In genomic region chr17:73261952-73262675, GRCh38 we compare ENCODE assay signal across 1 cellular context.
A peak's percentile ranks its signal among the peaks of the same experiment; 100 is the strongest.
TF ChIP-seq lines count a peak whose summit lies in the region.

No MANE protein-coding gene starts in this region.

TF ChIP-seq in HepG2, 621 proteins besides CTCF, POLR2A, EP300 and RAD21 (continued from another document and continues in another):
- TF ChIP-seq ARID4A (CRISPR knock-in tag; IDR thresholded peaks at IDR 0.05; ENCODE audit: borderline replicate concordance) (peak; percentile 57; the same call in 1 of the 2 replicates), ZNF446 (CRISPR knock-in tag; IDR thresholded peaks at IDR 0.05) (0 out of 2 replicates have a peak, but pooled peaks have one; percentile 40), FIP1L1 (IDR thresholded peaks at IDR 0.05; ENCODE audit: borderline replicate concordance, insufficient read depth, low read depth, low read length) (peak; percentile 23; the same call in 1 of the 2 replicates), BORCS8-MEF2B (CRISPR knock-in tag; IDR thresholded peaks at IDR 0.05) (peak; percentile 94), ZNF224 (CRISPR knock-in tag; IDR thresholded peaks at IDR 0.05) (no peak), ZNF142 (CRISPR knock-in tag; IDR thresholded peaks at IDR 0.05) (peak; percentile 88), ZNF24 (IDR thresholded peaks at IDR 0.05) (no peak), ZNF557 (CRISPR knock-in tag; IDR thresholded peaks at IDR 0.05) (peak; percentile 84; the same call in 1 of the 2 replicates), ZNF225 (CRISPR knock-in tag; IDR thresholded peaks at IDR 0.05) (peak; percentile 53; the same call in 1 of the 2 replicates), KLF16 (CRISPR knock-in tag; IDR thresholded peaks at IDR 0.05) (no peak), ZSCAN12 (CRISPR knock-in tag; IDR thresholded peaks at IDR 0.05) (no peak), ZNF777 (CRISPR knock-in tag; IDR thresholded peaks at IDR 0.05) (no peak; the same call in 1 of the 2 replicates), DMTF1 (CRISPR knock-in tag; IDR thresholded peaks at IDR 0.05) (0 out of 2 replicates have a peak, but pooled peaks have one; percentile 61), MAFF (IDR thresholded peaks at IDR 0.05; ENCODE audit: low read depth, low read length) (peak; percentile 25; the same call in 1 of the 2 replicates), RFXAP (CRISPR knock-in tag; IDR thresholded peaks at IDR 0.05; ENCODE audit: borderline replicate concordance) (peak; percentile 44; the same call in 1 of the 2 replicates), ZNF672 (CRISPR knock-in tag; IDR thresholded peaks at IDR 0.05) (no peak), ZFP91 (CRISPR knock-in tag; IDR thresholded peaks at IDR 0.05; ENCODE audit: borderline replicate concordance) (peak; percentile 92; the same call in 1 of the 2 replicates), NR3C1 (CRISPR knock-in tag; IDR thresholded peaks at IDR 0.05) (no peak), HOXA5 (CRISPR knock-in tag; IDR thresholded peaks at IDR 0.05) (peak; percentile 80; the same call in 1 of the 2 replicates), RARA (CRISPR knock-in tag; IDR thresholded peaks at IDR 0.05) (peak; percentile 13), YEATS4 (CRISPR knock-in tag; IDR thresholded peaks at IDR 0.05; ENCODE audit: borderline replicate concordance) (peak; percentile 89), KLF12 (CRISPR knock-in tag; IDR thresholded peaks at IDR 0.05; ENCODE audit: borderline replicate concordance) (0 out of 2 replicates have a peak, but pooled peaks have one; percentile 22), CREBL2 (CRISPR knock-in tag; IDR thresholded peaks at IDR 0.05; ENCODE audit: borderline replicate concordance) (no peak; the same call in 1 of the 2 replicates), HDAC2 (CRISPR knock-in tag; IDR thresholded peaks at IDR 0.05) (peak; percentile 74), E2F2 (CRISPR knock-in tag; IDR thresholded peaks at IDR 0.05; ENCODE audit: borderline replicate concordance) (0 out of 2 replicates have a peak, but pooled peaks have one; percentile 68), SOX5 (CRISPR knock-in tag; IDR thresholded peaks at IDR 0.05; ENCODE audit: borderline replicate concordance) (peak; percentile 9), SOX13 (IDR thresholded peaks at IDR 0.05) (peak; percentile 10; the same call in 1 of the 2 replicates), SOX13 (CRISPR knock-in tag; conservative IDR thresholded peaks at IDR 0.05 in 1 of 2, IDR thresholded peaks at IDR 0.05 in 1 of 2) (peak in 1 of 2 experiments; percentile 82; a peak in 2 of 4 replicates), GABPA (IDR thresholded peaks at IDR 0.05; ENCODE audit: low read depth, low read length) (no peak), GABPA (CRISPR knock-in tag; IDR thresholded peaks at IDR 0.05; ENCODE audit: low read depth) (no peak), MXD4 (CRISPR knock-in tag; IDR thresholded peaks at IDR 0.05) (peak; percentile 54; the same call in 1 of the 2 replicates), MTA3 (CRISPR knock-in tag; IDR thresholded peaks at IDR 0.05) (no peak), ZNF878 (CRISPR knock-in tag; IDR thresholded peaks at IDR 0.05) (peak; percentile 49; the same call in 1 of the 2 replicates), ZNF710 (CRISPR knock-in tag; IDR thresholded peaks at IDR 0.05; ENCODE audit: borderline replicate concordance) (peak; percentile 91; the same call in 1 of the 2 replicates), SMYD3 (CRISPR knock-in tag; IDR thresholded peaks at IDR 0.05) (peak; percentile 93; the same call in 1 of the 2 replicates), SRSF1 (optimal IDR thresholded peaks at IDR 0.05; ENCODE audit: low read depth, low read length) (peak; percentile 84), PBX2 (CRISPR knock-in tag; IDR thresholded peaks at IDR 0.05) (no peak), JUN (CRISPR knock-in tag; IDR thresholded peaks at IDR 0.05) (0 out of 2 replicates have a peak, but pooled peaks have one; percentile 75), KMT2A (CRISPR knock-in tag; IDR thresholded peaks at IDR 0.05) (peak; percentile 45), ZNF83 (CRISPR knock-in tag; IDR thresholded peaks at IDR 0.05; ENCODE audit: borderline replicate concordance) (peak; percentile 80; the same call in 1 of the 2 replicates), SNRNP70 (IDR thresholded peaks at IDR 0.05; ENCODE audit: low read depth, low read length) (no peak), ZNF766 (CRISPR knock-in tag; IDR thresholded peaks at IDR 0.05; ENCODE audit: borderline replicate concordance) (0 out of 2 replicates have a peak, but pooled peaks have one; percentile 18), TEAD2 (CRISPR knock-in tag; IDR thresholded peaks at IDR 0.05) (no peak), FOXK1 (CRISPR knock-in tag; IDR thresholded peaks at IDR 0.05; ENCODE audit: borderline replicate concordance, low read depth) (peak; percentile 57)
